17 cellular contexts compared by ENCODE assay signal in the genomic region with DNA sequence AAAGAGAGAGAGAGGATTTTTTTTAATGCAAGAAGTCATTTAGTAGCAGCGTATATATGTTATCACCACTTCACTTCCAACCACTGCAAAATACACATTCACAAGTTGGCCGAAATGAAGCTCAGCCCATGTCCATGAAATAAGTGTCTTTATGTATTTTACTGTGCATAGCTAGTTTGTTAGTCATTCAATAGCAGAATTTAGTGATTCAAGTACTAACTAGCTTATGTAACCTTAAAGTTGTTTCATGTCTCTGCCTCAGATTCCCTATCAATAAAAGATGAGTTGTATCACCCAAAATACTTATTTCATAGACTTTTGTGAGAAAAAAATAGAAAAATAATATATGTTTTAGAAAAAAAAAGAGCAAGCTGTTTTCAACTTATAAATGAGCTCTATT.
"Had no signal": no experiment of that assay in that cellular context is flagged by ENCODE, and none has a peak within 500 bp of the region (broad histone marks: within the 10 kb centered on the region; RNA-seq: fewer than 3 reads in every experiment).

No MANE protein-coding gene starts in this region.

- ATAC-seq: stimulated activated naive CD8-positive, alpha-beta T cell treated with anti-CD3 and anti-CD28 coated beads, Interleukin-15, Interleukin-2, amounts not matched to agents 100 U/mL and 50 U/mL, for 24 hours had no signal

- H3K4me1 ChIP-seq: esophagus squamous epithelium, left ventricle myocardium inferior, tibial artery had no signal

- H3K9me3 ChIP-seq: esophagus squamous epithelium, left ventricle myocardium inferior, tibial artery had no signal

- H3K27ac ChIP-seq: esophagus squamous epithelium, left ventricle myocardium inferior, tibial artery, WERI-Rb-1 had no signal

- H3K4me3 ChIP-seq: esophagus squamous epithelium, left ventricle myocardium inferior, tibial artery had no signal

- H3K36me3 ChIP-seq: esophagus squamous epithelium, left ventricle myocardium inferior, tibial artery, WERI-Rb-1 had no signal

- H3K27me3 ChIP-seq: esophagus squamous epithelium had no signal

- DNase-seq: activated CD4-positive, alpha-beta T cell treated with anti-CD3 and anti-CD28 coated beads for 1 hour; activated CD8-positive, alpha-beta memory T cell treated with anti-CD3 and anti-CD28 coated beads for 24 hours; activated CD8-positive, alpha-beta memory T cell treated with anti-CD3 and anti-CD28 coated beads, Interleukin-2, amount 50 U/mL, for 48 hours; activated effector memory CD4-positive, alpha-beta T cell treated with Interleukin-2 at 50 U/mL for 16 hours; activated naive CD4-positive, alpha-beta T cell treated with anti-CD3 and anti-CD28 coated beads, Interleukin-2, amount 50 U/mL, for 16 hours; activated T-cell treated with anti-CD3 and anti-CD28 coated beads, Interleukin-2, amount 50 U/mL, for 48 hours; aorta; cerebellar nuclear complex; effector CD8-positive, alpha-beta T cell; esophagus squamous epithelium; foreskin melanocyte; kidney glomerular epithelial cell; left ventricle myocardium inferior; stimulated activated naive CD8-positive, alpha-beta T cell treated with anti-CD3 and anti-CD28 coated beads, Interleukin-15, Interleukin-2, amounts not matched to agents 100 U/mL and 50 U/mL, for 24 hours; substantia nigra; tibial artery; WERI-Rb-1 had no signal
